9 cellular contexts compared by ENCODE assay signal in the genomic region with DNA sequence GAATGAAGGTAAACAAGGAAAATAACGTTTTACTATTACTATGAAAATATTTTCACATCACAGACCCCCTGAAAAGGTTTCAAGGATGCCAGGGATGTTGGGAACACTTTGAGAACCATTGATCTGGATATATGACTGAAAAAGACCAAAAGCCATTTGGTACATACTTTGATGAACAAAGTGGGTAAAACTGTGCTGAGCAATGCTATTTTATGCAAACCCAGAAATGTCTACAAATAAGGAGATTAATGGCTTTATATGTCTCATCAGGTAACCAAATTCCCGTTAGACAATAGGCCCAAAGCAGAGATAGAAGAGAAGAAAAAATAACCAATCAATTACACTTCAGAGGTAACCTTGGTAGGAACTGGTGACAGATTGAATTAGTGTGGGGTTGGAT.
"Had no signal": no experiment of that assay in that cellular context is flagged by ENCODE, and none has a peak within 500 bp of the region (broad histone marks: within the 10 kb centered on the region; RNA-seq: fewer than 3 reads in every experiment).

No MANE protein-coding gene starts in this region.

- H3K9me3 Mint-ChIP-seq: HFFc6, IgD-negative memory B cell had no signal

- H3K36me3 ChIP-seq: HAP-1 had no signal

- H3K9me3 ChIP-seq: HAP-1 had no signal

- H3K36me3 Mint-ChIP-seq: IgD-negative memory B cell had no signal

- H3K27ac Mint-ChIP-seq: HFFc6 had no signal

- H2AFZ ChIP-seq: GM23248 had no signal

- H3K9ac ChIP-seq: GM23248 had no signal

- H3K4me3 Mint-ChIP-seq: HFFc6, IgD-negative memory B cell had no signal

- H3K4me3 ChIP-seq: GM23248, HAP-1 had no signal

- H3K27ac ChIP-seq: GM23248, HL-60 had no signal

- DNase-seq: GM23248, GOT3, H7, HFFc6, KG1 had no signal

- ATAC-seq: HCT116 had no signal
